In the genomic region with DNA sequence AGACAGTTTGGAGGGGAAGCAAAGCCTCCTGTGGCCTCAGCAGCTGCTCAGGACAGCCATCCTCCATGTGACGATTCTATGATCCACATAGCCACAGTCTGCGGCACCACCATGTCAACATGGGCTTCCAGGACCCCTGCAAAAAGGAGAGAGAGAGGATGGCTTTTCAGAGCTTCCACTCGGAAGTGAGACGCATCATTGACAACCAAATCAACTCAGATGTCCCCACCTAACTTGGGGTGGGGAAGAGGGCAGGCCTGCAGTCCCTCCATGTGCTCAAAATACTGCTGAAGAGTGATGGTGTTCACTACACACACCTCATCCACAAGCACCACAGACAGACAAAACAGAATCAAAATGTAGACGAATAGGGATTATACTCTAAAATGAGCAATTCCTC, we compare ENCODE assay signal across 28 cellular contexts.
"Had no signal": no experiment of that assay in that cellular context is flagged by ENCODE, and none has a peak within 500 bp of the region (broad histone marks: within the 10 kb centered on the region; RNA-seq: fewer than 3 reads in every experiment).

No MANE protein-coding gene starts in this region.

- H3K27me3 Mint-ChIP-seq: activated CD8-positive, alpha-beta T cell treated with anti-CD3 and anti-CD28 coated beads for 36 hours; activated naive CD8-positive, alpha-beta T cell treated with anti-CD3 and anti-CD28 coated beads for 36 hours; activated T-helper 17 cell treated with anti-CD3 and anti-CD28 coated beads, Interleukin-2, amount 50 U/mL, for 72 hours had no signal

- ATAC-seq: activated CD8-positive, alpha-beta T cell treated with anti-CD3 and anti-CD28 coated beads for 36 hours; activated T-cell treated with anti-CD3 and anti-CD28 coated beads, Interleukin-2, amount 50 U/mL, for 72 hours; activated T-helper 17 cell treated with anti-CD3 and anti-CD28 coated beads, Interleukin-2, amount 50 U/mL, for 72 hours; K562 had no signal

- H3K4me3 Mint-ChIP-seq: activated CD4-positive, alpha-beta T cell treated with anti-CD3 and anti-CD28 coated beads, Interleukin-2, amount 10 ng/mL, durations not matched to agents 24 days and 14 days; activated CD8-positive, alpha-beta T cell treated with anti-CD3 and anti-CD28 coated beads for 36 hours; activated naive CD8-positive, alpha-beta T cell treated with anti-CD3 and anti-CD28 coated beads for 36 hours; activated T-cell treated with anti-CD3 and anti-CD28 coated beads, Interleukin-2, amount 50 U/mL, for 72 hours; activated T-helper 17 cell treated with anti-CD3 and anti-CD28 coated beads, Interleukin-2, amount 50 U/mL, for 72 hours had no signal

- DNase-seq: activated CD4-positive, alpha-beta T cell treated with anti-CD3 and anti-CD28 coated beads, Interleukin-2, amount 10 ng/mL, durations not matched to agents 24 days and 14 days; activated CD4-positive, alpha-beta T cell treated with anti-CD3 and anti-CD28 coated beads, Interleukin-2, amount 50 U/mL, for 4 hours; activated CD8-positive, alpha-beta T cell treated with anti-CD3 and anti-CD28 coated beads for 36 hours; activated effector memory CD4-positive, alpha-beta T cell treated with anti-CD3 and anti-CD28 coated beads, Interleukin-2, amount 50 U/mL, for 16 hours; activated naive CD4-positive, alpha-beta T cell; activated naive CD4-positive, alpha-beta T cell treated with anti-CD3 and anti-CD28 coated beads, Interleukin-2, amount 50 U/mL, for 16 hours; activated naive CD8-positive, alpha-beta T cell treated with anti-CD3 and anti-CD28 coated beads for 36 hours; activated T-cell treated with anti-CD3 and anti-CD28 coated beads, Interleukin-2, amount 50 U/mL, for 1 hour; activated T-cell treated with anti-CD3 and anti-CD28 coated beads, Interleukin-2, amount 50 U/mL, for 72 hours; amniotic stem cell; aorta; brain microvascular endothelial cell; NCI-H1048; NCI-H1105 treated with DMSO at 0.1 percent for 48 hours; NCI-H1436; NCI-H1694; NCI-H2029; NCI-H345; NCI-H524 treated with DMSO at 0.1 percent for 48 hours; PC-9; Right ventricle myocardium superior; SW 1271; T-helper 1 cell; T1000 had no signal

- H2AFZ ChIP-seq: PC-9 had no signal

- H3K36me3 ChIP-seq: brain microvascular endothelial cell, cardiac muscle cell had no signal

- H3K4me3 ChIP-seq: cardiac muscle cell, K562, PC-9 had no signal

- H3K9me3 Mint-ChIP-seq: activated CD4-positive, alpha-beta T cell treated with anti-CD3 and anti-CD28 coated beads, Interleukin-2, amount 10 ng/mL, durations not matched to agents 24 days and 14 days; activated CD8-positive, alpha-beta T cell treated with anti-CD3 and anti-CD28 coated beads for 36 hours; activated naive CD8-positive, alpha-beta T cell treated with anti-CD3 and anti-CD28 coated beads for 36 hours; activated T-cell treated with anti-CD3 and anti-CD28 coated beads, Interleukin-2, amount 50 U/mL, for 72 hours; activated T-helper 17 cell treated with anti-CD3 and anti-CD28 coated beads, Interleukin-2, amount 50 U/mL, for 72 hours had no signal

- H3K4me2 ChIP-seq: PC-9 had no signal

- H3K27ac Mint-ChIP-seq: activated CD4-positive, alpha-beta T cell treated with anti-CD3 and anti-CD28 coated beads, Interleukin-2, amount 10 ng/mL, durations not matched to agents 24 days and 14 days; activated CD8-positive, alpha-beta T cell treated with anti-CD3 and anti-CD28 coated beads for 36 hours; activated naive CD8-positive, alpha-beta T cell treated with anti-CD3 and anti-CD28 coated beads for 36 hours; activated T-cell treated with anti-CD3 and anti-CD28 coated beads, Interleukin-2, amount 50 U/mL, for 72 hours; activated T-helper 17 cell treated with anti-CD3 and anti-CD28 coated beads, Interleukin-2, amount 50 U/mL, for 72 hours had no signal

- H3K27me3 ChIP-seq: brain microvascular endothelial cell, cardiac muscle cell had no signal

- H3K27ac ChIP-seq: brain microvascular endothelial cell, cardiac muscle cell, PC-9, RWPE1 had no signal

- H3K4me1 Mint-ChIP-seq: activated T-helper 17 cell treated with anti-CD3 and anti-CD28 coated beads, Interleukin-2, amount 50 U/mL, for 72 hours had no signal

- H3K36me3 Mint-ChIP-seq: activated naive CD8-positive, alpha-beta T cell treated with anti-CD3 and anti-CD28 coated beads for 36 hours had no signal
